ENCODE assay signal across 8 cellular contexts in genomic region chr13:28423010-28423409, GRCh38.
DNase-seq lines count a peak whose midpoint lies in the region; ATAC-seq lines count a peak whose summit lies in the region.

No MANE protein-coding gene starts in this region.

- DNase-seq in activated naive CD4-positive, alpha-beta T cell treated with anti-CD3 and anti-CD28 coated beads, Interleukin-2, amount 10 ng/mL, durations not matched to agents 7 days and 5 days: peak; percentile 53
- DNase-seq in activated naive CD4-positive, alpha-beta T cell treated with anti-CD3 and anti-CD28 coated beads, Interleukin-2, amount 50 U/mL, for 16 hours: no peak
- DNase-seq in stimulated activated CD8-positive, alpha-beta memory T cell treated with anti-CD3 and anti-CD28 coated beads, Interleukin-7, amount 100 ng/mL, for 4 hours (ENCODE audit: low read depth in 2 of 2): peak; percentile 5 to 25
- DNase-seq in SW480 (ENCODE audit: low spot score) (no peak), mesenteric fat pad (ENCODE audit: low spot score) (no peak), hepatic stellate cell (ENCODE audit: low spot score) (no peak)

- H3K36me3 Mint-ChIP-seq in activated naive CD4-positive, alpha-beta T cell treated with anti-CD3 and anti-CD28 coated beads, Interleukin-2, amount 10 ng/mL, durations not matched to agents 7 days and 5 days: no peaks in the 10 kb centered on the region
- peaks cover 8% of the 10 kb centered on the region for H3K36me3 Mint-ChIP-seq in activated naive CD8-positive, alpha-beta T cell

- H3K27me3 Mint-ChIP-seq in activated naive CD4-positive, alpha-beta T cell treated with anti-CD3 and anti-CD28 coated beads, Interleukin-2, amount 10 ng/mL, durations not matched to agents 7 days and 5 days: peaks cover 4% of the 10 kb centered on the region
- H3K27me3 Mint-ChIP-seq in activated naive CD8-positive, alpha-beta T cell: no peaks in the 10 kb centered on the region

- no peak overlapping the region for H3K27ac Mint-ChIP-seq in activated naive CD4-positive, alpha-beta T cell treated with anti-CD3 and anti-CD28 coated beads, Interleukin-2, amount 10 ng/mL, durations not matched to agents 7 days and 5 days
- H3K27ac Mint-ChIP-seq in activated naive CD8-positive, alpha-beta T cell: no peak overlapping the region

- no peaks in the 10 kb centered on the region for H3K9me3 Mint-ChIP-seq in activated naive CD4-positive, alpha-beta T cell treated with anti-CD3 and anti-CD28 coated beads, Interleukin-2, amount 10 ng/mL, durations not matched to agents 7 days and 5 days
- no peaks in the 10 kb centered on the region for H3K9me3 Mint-ChIP-seq in activated naive CD8-positive, alpha-beta T cell (ENCODE audit: low read depth)

- peak; percentile 80 for ATAC-seq in HG03196 (IDR thresholded peaks at IDR 0.05; ENCODE audit: unreplicated experiment)

- CTCF ChIA-PET in activated naive CD4-positive, alpha-beta T cell treated with anti-CD3 and anti-CD28 coated beads, Interleukin-2, amount 10 ng/mL, durations not matched to agents 7 days and 5 days (lab: Charles Lee): interaction anchor here (1.4 kb wide), 1 partner anchor 37 kb away, joined by 5 read pairs; no protein-coding TSS in a partner anchor

- H3K4me3 Mint-ChIP-seq in activated naive CD4-positive, alpha-beta T cell treated with anti-CD3 and anti-CD28 coated beads, Interleukin-2, amount 10 ng/mL, durations not matched to agents 7 days and 5 days: no peak overlapping the region
- peak overlapping the region; percentile 18 for H3K4me3 Mint-ChIP-seq in activated naive CD8-positive, alpha-beta T cell

- H3K4me1 Mint-ChIP-seq in activated naive CD4-positive, alpha-beta T cell treated with anti-CD3 and anti-CD28 coated beads, Interleukin-2, amount 10 ng/mL, durations not matched to agents 7 days and 5 days: peaks cover 17% of the 10 kb centered on the region
- peaks cover 12% of the 10 kb centered on the region for H3K4me1 Mint-ChIP-seq in activated naive CD8-positive, alpha-beta T cell (ENCODE audit: low read depth)

Comparison
In these comparisons a context has a peak if more than half of its experiments do, and no peak if none do; other contexts are left out.
1. DNase-seq: peak in activated naive CD4-positive, alpha-beta T cell treated with anti-CD3 and anti-CD28 coated beads, Interleukin-2, amount 10 ng/mL, durations not matched to agents 7 days and 5 days (single experiment) and stimulated activated CD8-positive, alpha-beta memory T cell treated with anti-CD3 and anti-CD28 coated beads, Interleukin-7, amount 100 ng/mL, for 4 hours (2 of 2); none in activated naive CD4-positive, alpha-beta T cell treated with anti-CD3 and anti-CD28 coated beads, Interleukin-2, amount 50 U/mL, for 16 hours (single experiment), SW480 (single experiment), mesenteric fat pad (single experiment) and hepatic stellate cell (single experiment).